ENCODE assay signal across 10 cellular contexts in the genomic region with DNA sequence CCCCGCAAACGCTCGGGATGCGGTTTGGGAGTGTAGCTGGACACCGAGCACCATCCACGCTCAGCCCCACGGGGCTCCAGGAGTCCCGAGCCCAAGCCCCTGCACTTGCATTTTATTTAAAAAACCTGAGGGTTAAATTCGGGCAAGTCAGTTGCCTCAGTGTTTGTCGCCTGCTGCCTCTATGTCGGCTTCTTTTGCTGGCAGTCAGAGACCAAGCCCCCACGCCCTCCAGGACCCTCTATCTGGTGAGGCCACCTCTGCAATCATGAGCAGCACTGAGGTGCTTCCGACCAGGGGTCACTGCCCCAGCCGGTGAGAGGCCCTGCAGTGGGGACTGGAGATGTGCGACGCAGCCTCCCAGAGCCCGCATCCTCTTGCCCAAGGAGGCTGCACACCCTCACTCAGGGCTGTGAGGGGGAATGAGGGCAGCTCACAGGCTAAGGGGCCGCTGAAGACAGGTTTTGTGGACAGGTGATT. TPM values are rescaled to one million over a fixed set of nuclear protein-coding genes. Genes with fewer than 3 reads are reported as not detected.
DNase-seq lines count a peak whose midpoint lies in the region; ATAC-seq and TF ChIP-seq lines count a peak whose summit lies in the region.
"Had no signal": no experiment of that assay in that cellular context is flagged by ENCODE, and none has a peak within 500 bp of the region (broad histone marks: within the 10 kb centered on the region; RNA-seq: fewer than 3 reads in every experiment).

No MANE protein-coding gene starts in this region.

- CTCF ChIA-PET in WTC11 (lab: Charles Lee): interaction anchor here (0.6 to 1.2 kb wide), 2 partner anchors 41 to 587 kb away, joined by 3 to 4 read pairs; no protein-coding TSS in a partner anchor

- no peak for ATAC-seq in WTC11
- ATAC-seq in aorta (ENCODE audit: low FRiP score): no peak
- ATAC-seq in GM21723 (IDR thresholded peaks at IDR 0.05; ENCODE audit: unreplicated experiment): no peak

- intact Hi-C loops in aorta (cut with DNase I): no loop called here

- H3K36me3 Mint-ChIP-seq in WTC11: no peaks in the 10 kb centered on the region; the same call in 1 of the 2 replicates

- H3K4me1 ChIP-seq in iPS-20b (ENCODE audit: insufficient read depth, low read length): no peaks in the 10 kb centered on the region
- H3K4me1 ChIP-seq in skeletal muscle tissue (ENCODE audit: control insufficient read depth in 3 of 3, insufficient read depth in 3 of 3, low read length in 3 of 3): peaks cover 21 to 39% (median 25%) of the 10 kb centered on the region in 3 donors
- peaks cover 0 to 2% of the 10 kb centered on the region in 2 donors for H3K4me1 ChIP-seq in aorta (ENCODE audit: control insufficient read depth in 1 of 2, insufficient read depth in 2 of 2, low read length in 2 of 2)

- H3K27me3 Mint-ChIP-seq in WTC11 (ENCODE audit: low read depth): peaks cover 62% of the 10 kb centered on the region

- DNase-seq in DMS53 (lab: John Stamatoyannopoulos, UW) (peak; percentile 46), DMS53 treated with DMSO at 0.1 percent for 48 hours (lab: John Stamatoyannopoulos, UW; ENCODE audit: unreplicated experiment) (no peak), WTC11 (ENCODE audit: low spot score) (no peak), aorta (no peak), mucosa of gallbladder (ENCODE audit: low spot score) (no peak)
- DNase-seq: NCI-H774 had no signal

- H3K36me3 ChIP-seq in iPS-20b (ENCODE audit: insufficient read depth, low read depth, low read length) (no peaks in the 10 kb centered on the region), skeletal muscle tissue (ENCODE audit: control insufficient read depth in 3 of 3, insufficient read depth in 3 of 3, low read length in 3 of 3) (no peaks in the 10 kb centered on the region), aorta (ENCODE audit: control insufficient read depth in 1 of 2, insufficient read depth in 2 of 2, low read length in 1 of 2) (no peaks in the 10 kb centered on the region)

- no peak overlapping the region for H3K27ac ChIP-seq in iPS-20b (ENCODE audit: low read length)
- no peak overlapping the region for H3K27ac ChIP-seq in skeletal muscle tissue (ENCODE audit: low read depth, low read length)
- no peak overlapping the region for H3K27ac ChIP-seq in aorta (ENCODE audit: low read depth in 1 of 2, low read length in 2 of 2)
- H3K27ac ChIP-seq: 22Rv1 had no signal

- no peak overlapping the region for H3K27ac Mint-ChIP-seq in WTC11

- H3K27me3 ChIP-seq in iPS-20b (ENCODE audit: insufficient read depth, low read length): peaks cover 60% of the 10 kb centered on the region
- H3K27me3 ChIP-seq in skeletal muscle tissue (ENCODE audit: control insufficient read depth in 3 of 3, insufficient read depth in 3 of 3, low read length in 3 of 3): peaks cover 2 to 35% (median 2%) of the 10 kb centered on the region in 3 donors
- no peaks in the 10 kb centered on the region for H3K27me3 ChIP-seq in aorta (ENCODE audit: control insufficient read depth in 1 of 2, insufficient read depth in 2 of 2, low read length in 1 of 2)

- H3K9ac ChIP-seq in iPS-20b (ENCODE audit: low read depth, low read length) (no peak overlapping the region), skeletal muscle tissue (ENCODE audit: low read depth in 1 of 3, low read length in 3 of 3) (peak overlapping the region in 1 of 3 donors; percentile 66)

- POLR2A ChIA-PET in WTC11 (lab: Charles Lee): no interaction called here

- H3K4me3 Mint-ChIP-seq in WTC11: peak overlapping the region; percentile 49

- H3K9me3 ChIP-seq in iPS-20b (ENCODE audit: insufficient read depth, low read depth, low read length): no peaks in the 10 kb centered on the region
- H3K9me3 ChIP-seq in skeletal muscle tissue (ENCODE audit: control insufficient read depth in 3 of 3, low read length in 3 of 3): no peaks in the 10 kb centered on the region
- no peaks in the 10 kb centered on the region for H3K9me3 ChIP-seq in aorta (ENCODE audit: control insufficient read depth, low read length)

- peaks cover 9% of the 10 kb centered on the region; the same call in 1 of the 2 replicates for H3K9me3 Mint-ChIP-seq in WTC11

- WGBS in aorta, 2 donors: 70 to 73% methylated on average over 18 of the region's 18 CpGs

- TF ChIP-seq CTCF in WTC11 (IDR thresholded peaks at IDR 0.05): no peak

- H3K4me1 Mint-ChIP-seq in WTC11: peaks cover 5% of the 10 kb centered on the region; the same call in 1 of the 2 replicates

- H3K4me3 ChIP-seq in iPS-20b (ENCODE audit: low read length): peak overlapping the region; percentile 61; the same call in 1 of the 2 replicates
- H3K4me3 ChIP-seq in skeletal muscle tissue (ENCODE audit: low read length in 3 of 3): peak overlapping the region in 2 of 3 donors; percentile 75 to 78
- no peak overlapping the region for H3K4me3 ChIP-seq in aorta (ENCODE audit: low read length in 2 of 2)

TF ChIP-seq in WTC11, 78 proteins besides CTCF, POLR2A, EP300 and RAD21 (continues in another document):
- no peak for TF ChIP-seq SMAD3 (CRISPR knock-in tag; IDR thresholded peaks at IDR 0.05; ENCODE audit: borderline replicate concordance)
- no peak for TF ChIP-seq ESRRA (CRISPR knock-in tag; IDR thresholded peaks at IDR 0.05; ENCODE audit: borderline replicate concordance)
- TF ChIP-seq PRDM15 (CRISPR knock-in tag; IDR thresholded peaks at IDR 0.05): no peak
- TF ChIP-seq ZSCAN18 (CRISPR knock-in tag; IDR thresholded peaks at IDR 0.05): no peak
- no peak for TF ChIP-seq FOXJ3 (CRISPR knock-in tag; IDR thresholded peaks at IDR 0.05; ENCODE audit: borderline replicate concordance)
- TF ChIP-seq TEAD4 (CRISPR knock-in tag; IDR thresholded peaks at IDR 0.05): no peak
- no peak for TF ChIP-seq ZNF317 (CRISPR knock-in tag; IDR thresholded peaks at IDR 0.05; ENCODE audit: borderline replicate concordance, low read depth)
- TF ChIP-seq, protein P1, sequence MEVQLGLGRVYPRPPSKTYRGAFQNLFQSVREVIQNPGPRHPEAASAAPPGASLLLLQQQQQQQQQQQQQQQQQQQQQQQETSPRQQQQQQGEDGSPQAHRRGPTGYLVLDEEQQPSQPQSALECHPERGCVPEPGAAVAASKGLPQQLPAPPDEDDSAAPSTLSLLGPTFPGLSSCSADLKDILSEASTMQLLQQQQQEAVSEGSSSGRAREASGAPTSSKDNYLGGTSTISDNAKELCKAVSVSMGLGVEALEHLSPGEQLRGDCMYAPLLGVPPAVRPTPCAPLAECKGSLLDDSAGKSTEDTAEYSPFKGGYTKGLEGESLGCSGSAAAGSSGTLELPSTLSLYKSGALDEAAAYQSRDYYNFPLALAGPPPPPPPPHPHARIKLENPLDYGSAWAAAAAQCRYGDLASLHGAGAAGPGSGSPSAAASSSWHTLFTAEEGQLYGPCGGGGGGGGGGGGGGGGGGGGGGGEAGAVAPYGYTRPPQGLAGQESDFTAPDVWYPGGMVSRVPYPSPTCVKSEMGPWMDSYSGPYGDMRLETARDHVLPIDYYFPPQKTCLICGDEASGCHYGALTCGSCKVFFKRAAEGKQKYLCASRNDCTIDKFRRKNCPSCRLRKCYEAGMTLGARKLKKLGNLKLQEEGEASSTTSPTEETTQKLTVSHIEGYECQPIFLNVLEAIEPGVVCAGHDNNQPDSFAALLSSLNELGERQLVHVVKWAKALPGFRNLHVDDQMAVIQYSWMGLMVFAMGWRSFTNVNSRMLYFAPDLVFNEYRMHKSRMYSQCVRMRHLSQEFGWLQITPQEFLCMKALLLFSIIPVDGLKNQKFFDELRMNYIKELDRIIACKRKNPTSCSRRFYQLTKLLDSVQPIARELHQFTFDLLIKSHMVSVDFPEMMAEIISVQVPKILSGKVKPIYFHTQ (CRISPR knock-in tag; IDR thresholded peaks at IDR 0.05): no peak
- no peak for TF ChIP-seq FOXP1 (CRISPR knock-in tag; IDR thresholded peaks at IDR 0.05; ENCODE audit: borderline replicate concordance)

RNA-seq across cellular contexts. Expression of gene ZNF273, which starts 13.3 kb away (rescaled TPM):
- 11.3 to 12.8 TPM (median 12.1 TPM) in 3 replicates for total RNA-seq in WTC11 (2021)
- 6.3 TPM for total RNA-seq in skeletal muscle tissue
- total RNA-seq in aorta: 10 to 100 TPM in 1 of 2 donors, 1 to 10 TPM in 1; 4.7 to 15.7 TPM
- polyA plus RNA-seq in aorta: 1 to 10 TPM; 1.9 to 5.8 TPM
- 9.3 TPM for total RNA-seq in mucosa of gallbladder

Comparison
In these comparisons a context has a peak if more than half of its experiments do, and no peak if none do; other contexts are left out.
1. H3K4me3 ChIP-seq: peak in iPS-20b (single experiment) and skeletal muscle tissue (2 of 3); none in aorta (0 of 2).